In the genomic region with DNA sequence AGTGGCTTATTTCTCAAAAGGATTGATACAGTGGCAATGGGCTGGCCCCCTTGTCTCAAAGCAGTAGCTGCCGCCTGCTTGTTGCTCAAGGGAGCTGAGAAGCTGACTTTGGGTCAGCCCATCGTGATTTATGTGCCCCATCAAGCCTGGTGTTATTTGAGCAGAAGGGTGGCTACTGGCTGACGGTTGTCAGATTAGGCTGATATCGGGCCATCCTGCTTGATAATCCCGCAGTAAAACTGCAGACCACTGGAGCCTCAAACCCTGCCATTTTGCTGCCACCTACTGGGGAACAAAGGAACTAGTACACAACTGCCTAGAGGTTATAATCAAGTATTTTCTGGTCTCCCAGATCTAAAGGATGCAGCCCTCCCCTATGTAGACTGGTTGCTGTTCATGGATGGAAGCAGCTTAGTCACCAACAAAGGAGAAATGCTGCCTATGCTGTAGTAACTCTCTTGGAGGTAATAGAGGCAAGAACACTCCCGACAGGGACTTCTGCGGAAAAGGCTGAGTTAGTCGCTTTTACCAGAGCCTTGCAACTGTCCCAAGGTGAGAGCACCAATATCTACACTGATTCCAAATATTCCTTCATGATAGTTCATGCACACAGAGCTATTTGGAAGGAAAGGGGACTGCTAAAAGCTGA, we compare ENCODE assay signal across 8 cellular contexts.
DNase-seq lines count a peak whose midpoint lies in the region; ATAC-seq and TF ChIP-seq lines count a peak whose summit lies in the region.

No MANE protein-coding gene starts in this region.

- H3K27ac Mint-ChIP-seq in activated naive CD8-positive, alpha-beta T cell treated with anti-CD3 and anti-CD28 coated beads for 36 hours, result no peak overlapping the region

- H3K9ac ChIP-seq in Karpas-422 (ENCODE audit: low read length), result no peak overlapping the region

- H3K27ac ChIP-seq in Karpas-422 (ENCODE audit: low read length), result no peak overlapping the region
- H3K27ac ChIP-seq in cardiac muscle cell, result no peak overlapping the region

- H3K9me3 ChIP-seq in Karpas-422 (ENCODE audit: low read length) (no peaks in the 10 kb centered on the region), cardiac muscle cell (ENCODE audit: low read depth) (no peaks in the 10 kb centered on the region)

- no peaks in the 10 kb centered on the region for H3K4me1 ChIP-seq in Karpas-422 (ENCODE audit: low read length)
- no peaks in the 10 kb centered on the region for H3K4me1 ChIP-seq in cardiac muscle cell (ENCODE audit: low read depth)

- no peak overlapping the region for H3K4me3 Mint-ChIP-seq in activated naive CD8-positive, alpha-beta T cell treated with anti-CD3 and anti-CD28 coated beads for 36 hours

- H3K27me3 ChIP-seq in Karpas-422 (ENCODE audit: low read length), result no peaks in the 10 kb centered on the region
- H3K27me3 ChIP-seq in cardiac muscle cell, result no peaks in the 10 kb centered on the region

- no peak overlapping the region for H3K4me3 ChIP-seq in Karpas-422 (ENCODE audit: low read length)
- no peak overlapping the region for H3K4me3 ChIP-seq in cardiac muscle cell

- H3K36me3 ChIP-seq in Karpas-422 (ENCODE audit: insufficient read depth, low read length) (no peaks in the 10 kb centered on the region), cardiac muscle cell (no peaks in the 10 kb centered on the region)

- ATAC-seq in GM19395 (IDR thresholded peaks at IDR 0.05; ENCODE audit: unreplicated experiment), result no peak

- H3K4me2 ChIP-seq in Karpas-422 (ENCODE audit: low read depth, low read length, poor library complexity, severe bottlenecking), result no peak overlapping the region

- H3K27me3 Mint-ChIP-seq in activated naive CD8-positive, alpha-beta T cell treated with anti-CD3 and anti-CD28 coated beads for 36 hours, result no peaks in the 10 kb centered on the region

- no peaks in the 10 kb centered on the region for H3K36me3 Mint-ChIP-seq in activated naive CD8-positive, alpha-beta T cell treated with anti-CD3 and anti-CD28 coated beads for 36 hours

- TF ChIP-seq CTCF in GM20000 (IDR thresholded peaks at IDR 0.05; ENCODE audit: extremely low read depth, missing control alignments) (peak; percentile 66), cardiac muscle cell (IDR thresholded peaks at IDR 0.05; ENCODE audit: low read depth, low read length) (peak; percentile 54)

- H3K4me1 Mint-ChIP-seq in activated naive CD8-positive, alpha-beta T cell treated with anti-CD3 and anti-CD28 coated beads for 36 hours, result no peaks in the 10 kb centered on the region

- no peaks in the 10 kb centered on the region for H4K20me1 ChIP-seq in Karpas-422 (ENCODE audit: insufficient read depth, low read depth, low read length)

- H3K9me3 Mint-ChIP-seq in activated naive CD8-positive, alpha-beta T cell treated with anti-CD3 and anti-CD28 coated beads for 36 hours, result no peaks in the 10 kb centered on the region

- H2AFZ ChIP-seq in Karpas-422 (ENCODE audit: low read length), result no peak overlapping the region

- no peaks in the 10 kb centered on the region for H3K9me2 ChIP-seq in Karpas-422 (replicated peaks; ENCODE audit: insufficient read depth, low read length)

- no peaks in the 10 kb centered on the region for H3K79me2 ChIP-seq in Karpas-422 (ENCODE audit: low read length)

- DNase-seq in DMS153 (lab: John Stamatoyannopoulos, UW) (peak; percentile 8), GM20000 (ENCODE audit: low spot score) (peak; percentile 58), Karpas-422 (peak; percentile 88), RPMI8226 (peak; percentile 57), cardiac muscle cell (ENCODE audit: low read depth in 1 of 2, low spot score in 1 of 2) (peak; percentile 61 to 64), putamen (ENCODE audit: low spot score) (peak; percentile 49)
- DNase-seq in activated naive CD8-positive, alpha-beta T cell treated with anti-CD3 and anti-CD28 coated beads for 36 hours, result peak; percentile 28

Comparison
In these comparisons a context has a peak if more than half of its experiments do, and no peak if none do; other contexts are left out.
1. DNase-seq: peak in every context shown above with its lines; median percentile 88 in Karpas-422; 62 in cardiac muscle cell; 58 in GM20000; 57 in RPMI8226; 49 in putamen; 28 in activated naive CD8-positive, alpha-beta T cell treated with anti-CD3 and anti-CD28 coated beads for 36 hours; 8 in DMS153.